In genomic region chr11:66744485-66745355, GRCh38 we compare ENCODE assay signal across 8 cellular contexts. TPM values are rescaled to one million over a fixed set of nuclear protein-coding genes. Genes with fewer than 3 reads are reported as not detected.
DNase-seq lines count a peak whose midpoint lies in the region; ATAC-seq and TF ChIP-seq lines count a peak whose summit lies in the region.

No MANE protein-coding gene starts in this region.

- WGBS in right lobe of liver (ENCODE audit: insufficient coverage, low coverage, low lambda C conversion rate, missing lambda C conversion rate): 0% methylated on average over 16 of the region's 95 CpGs

- H3K9me3 ChIP-seq in BE2C (no peaks in the 10 kb centered on the region), right lobe of liver (no peaks in the 10 kb centered on the region)

- H3K4me1 ChIP-seq in BE2C (peaks cover 4% of the 10 kb centered on the region; the same call in 1 of the 2 replicates), right lobe of liver (peaks cover 0 to 5% (median 0%) of the 10 kb centered on the region in 4 donors)

- H3K27me3 ChIP-seq in BE2C (no peaks in the 10 kb centered on the region), right lobe of liver (no peaks in the 10 kb centered on the region)

- no peaks in the 10 kb centered on the region for H3K36me3 ChIP-seq in BE2C
- no peaks in the 10 kb centered on the region for H3K36me3 ChIP-seq in right lobe of liver

- ATAC-seq in GM19324 (IDR thresholded peaks at IDR 0.05; ENCODE audit: low FRiP score, unreplicated experiment): peak; percentile 87
- ATAC-seq in HG03469 (IDR thresholded peaks at IDR 0.05; ENCODE audit: unreplicated experiment): peak; percentile 41
- ATAC-seq in right lobe of liver: peak; percentile 95 to 97 (median 97)

- peak; percentile 71 for TF ChIP-seq POLR2A in right lobe of liver (IDR thresholded peaks at IDR 0.05)

- peak overlapping the region; percentile 86 for H3K4me3 ChIP-seq in BE2C (ENCODE audit: low read depth, low read length)
- H3K4me3 ChIP-seq in right lobe of liver: peak overlapping the region; percentile 65 to 80 (median 74)

- DNase-seq in BE2C: peak; percentile 88
- peak; percentile 90 for DNase-seq in NCI-H69 (lab: John Stamatoyannopoulos, UW)
- peak; percentile 84 to 86 for DNase-seq in activated CD4-positive, alpha-beta T cell treated with anti-CD3 and anti-CD28 coated beads, Interleukin-2, amount 50 U/mL, for 4 hours
- DNase-seq in dermis blood vessel endothelial cell: peak; percentile 84
- DNase-seq in right lobe of liver: peak; percentile 92
- peak; percentile 90 to 92 for DNase-seq in stimulated activated CD4-positive, alpha-beta T cell treated with anti-CD3 and anti-CD28 coated beads, Interleukin-4, amount 100 ng/mL, for 4 hours

- H3K27ac ChIP-seq in right lobe of liver: peak overlapping the region; percentile 31 to 48 (median 43)

- intact Hi-C loops in right lobe of liver (cut with DNase I): no loop called here

- TF ChIP-seq CTCF in BE2C (IDR thresholded peaks at IDR 0.05; ENCODE audit: low read depth, low read length) (no peak), right lobe of liver (IDR thresholded peaks at IDR 0.05) (peak in 1 of 4 donors; percentile 8)

RNA-seq across cellular contexts. Expression of gene SPTBN2, which starts 15.7 kb away (rescaled TPM):
- polyA plus RNA-seq in BE2C (2012; ENCODE audit: insufficient read depth, insufficient read length, low read depth): 40.4 TPM
- total RNA-seq in dermis blood vessel endothelial cell (36.8 and 50.4 TPM in 2 replicates), right lobe of liver (10 to 100 TPM; 20.7 to 67.1 (median 50.7) TPM)

Comparison
In these comparisons a context has a peak if more than half of its experiments do, and no peak if none do; other contexts are left out.
1. Peak in every context shown above with its lines: DNase-seq, ATAC-seq, H3K4me3 ChIP-seq and H3K27ac ChIP-seq.
2. ATAC-seq: peak in every context shown above with its lines; median percentile 97 in right lobe of liver; 87 in GM19324; 41 in HG03469.